1 cellular context compared by ENCODE assay signal in genomic region chr6:110703906-110704594, GRCh38.
A peak's percentile ranks its signal among the peaks of the same experiment; 100 is the strongest.
TF ChIP-seq lines count a peak whose summit lies in the region.

No MANE protein-coding gene starts in this region.

TF ChIP-seq in HepG2, 621 proteins besides CTCF, POLR2A, EP300 and RAD21 (continued from another document and continues in another):
- TF ChIP-seq AHDC1 (CRISPR knock-in tag; IDR thresholded peaks at IDR 0.05; ENCODE audit: borderline replicate concordance) (peak; percentile 94; the same call in 1 of the 2 replicates), KLF13 (CRISPR knock-in tag; IDR thresholded peaks at IDR 0.05) (no peak), HDAC2 (CRISPR knock-in tag; IDR thresholded peaks at IDR 0.05) (peak; percentile 96), ZFP36L1 (CRISPR knock-in tag; IDR thresholded peaks at IDR 0.05) (peak; percentile 50; the same call in 1 of the 2 replicates), SUZ12 (IDR thresholded peaks at IDR 0.05; ENCODE audit: low read depth, low read length) (no peak), IKZF4 (CRISPR knock-in tag; IDR thresholded peaks at IDR 0.05; ENCODE audit: borderline replicate concordance, low read depth, not compliant biosample characterization) (no peak), THRA (CRISPR knock-in tag; IDR thresholded peaks at IDR 0.05; ENCODE audit: borderline replicate concordance) (no peak), CREB1 (IDR thresholded peaks at IDR 0.05) (no peak), CREB1 (CRISPR knock-in tag; IDR thresholded peaks at IDR 0.05) (peak; percentile 64), TRIM22 (IDR thresholded peaks at IDR 0.05) (no peak), GLMP (CRISPR knock-in tag; IDR thresholded peaks at IDR 0.05; ENCODE audit: borderline replicate concordance) (no peak), STAT6 (CRISPR knock-in tag; IDR thresholded peaks at IDR 0.05; ENCODE audit: borderline replicate concordance) (0 out of 2 replicates have a peak, but pooled peaks have one; percentile 29), MXD4 (CRISPR knock-in tag; IDR thresholded peaks at IDR 0.05) (0 out of 2 replicates have a peak, but pooled peaks have one; percentile 36), ZNF557 (CRISPR knock-in tag; IDR thresholded peaks at IDR 0.05) (no peak), TGIF2 (CRISPR knock-in tag; IDR thresholded peaks at IDR 0.05) (peak; percentile 86), ZBTB10 (CRISPR knock-in tag; IDR thresholded peaks at IDR 0.05; ENCODE audit: borderline replicate concordance) (no peak), PLSCR1 (CRISPR knock-in tag; IDR thresholded peaks at IDR 0.05; ENCODE audit: borderline replicate concordance) (no peak), CBFB (CRISPR knock-in tag; IDR thresholded peaks at IDR 0.05) (peak; percentile 53; the same call in 1 of the 2 replicates), TSC22D2 (CRISPR knock-in tag; IDR thresholded peaks at IDR 0.05; ENCODE audit: borderline replicate concordance) (no peak), KMT2B (CRISPR knock-in tag; IDR thresholded peaks at IDR 0.05) (no peak), IRF1 (CRISPR knock-in tag; IDR thresholded peaks at IDR 0.05; ENCODE audit: low read depth) (no peak), ZNF878 (CRISPR knock-in tag; IDR thresholded peaks at IDR 0.05) (peak; percentile 37; the same call in 1 of the 2 replicates), ZNF253 (CRISPR knock-in tag; IDR thresholded peaks at IDR 0.05; ENCODE audit: borderline replicate concordance) (no peak), PTBP1 (IDR thresholded peaks at IDR 0.05; ENCODE audit: low read depth, low read length, poor library complexity, severe bottlenecking) (no peak), NFKB2 (CRISPR knock-in tag; IDR thresholded peaks at IDR 0.05; ENCODE audit: borderline replicate concordance) (no peak), DBP (CRISPR knock-in tag; IDR thresholded peaks at IDR 0.05; ENCODE audit: not compliant biosample characterization) (no peak), MEF2D (CRISPR knock-in tag; IDR thresholded peaks at IDR 0.05) (no peak), ZNF660 (CRISPR knock-in tag; IDR thresholded peaks at IDR 0.05; ENCODE audit: borderline replicate concordance, low read depth) (no peak), PREB (CRISPR knock-in tag; IDR thresholded peaks at IDR 0.05) (no peak), NBN (conservative IDR thresholded peaks at IDR 0.05) (no peak), SNAI1 (CRISPR knock-in tag; IDR thresholded peaks at IDR 0.05; ENCODE audit: borderline replicate concordance) (no peak), TFDP2 (CRISPR knock-in tag; IDR thresholded peaks at IDR 0.05) (no peak), ZBTB44 (CRISPR knock-in tag; IDR thresholded peaks at IDR 0.05) (no peak), ZNF761 (CRISPR knock-in tag; conservative IDR thresholded peaks at IDR 0.05) (no peak), ZNF263 (CRISPR knock-in tag; IDR thresholded peaks at IDR 0.05) (no peak)
